ENCODE assay signal across 18 cellular contexts in genomic region chr2:144849612-144850011, GRCh38.
DNase-seq lines count a peak whose midpoint lies in the region; ATAC-seq and TF ChIP-seq lines count a peak whose summit lies in the region.
"Had no signal": no experiment of that assay in that cellular context is flagged by ENCODE, and none has a peak within 500 bp of the region (broad histone marks: within the 10 kb centered on the region; RNA-seq: fewer than 3 reads in every experiment).

No MANE protein-coding gene starts in this region.

- TF ChIP-seq EP300 in SK-N-SH (IDR thresholded peaks at IDR 0.05; ENCODE audit: borderline replicate concordance in 1 of 2, low read depth in 1 of 2, low read length in 1 of 2), result no peak; a peak in 1 of 4 replicates

- H3K36me3 ChIP-seq in SK-N-SH (replicated peaks in 1 of 2; ENCODE audit: control insufficient read depth in 1 of 2, insufficient read depth in 2 of 2, low read length in 1 of 2), result no peaks in the 10 kb centered on the region
- H3K36me3 ChIP-seq: SJCRH30 had no signal

- no peaks in the 10 kb centered on the region for H3K79me2 ChIP-seq in SK-N-SH (ENCODE audit: insufficient read depth)

- H3K4me2 ChIP-seq in SK-N-SH, result peak overlapping the region; percentile 54; the same call in 1 of the 2 replicates

- H3K9me3 ChIP-seq in SK-N-SH, result no peaks in the 10 kb centered on the region
- H3K9me3 ChIP-seq: SJCRH30 had no signal

- no peak for ATAC-seq in HG03460 (IDR thresholded peaks at IDR 0.05; ENCODE audit: unreplicated experiment)
- ATAC-seq in GM21528 (IDR thresholded peaks at IDR 0.05; ENCODE audit: low FRiP score, unreplicated experiment), result no peak

- H3K27ac ChIP-seq in SK-N-SH (ENCODE audit: low read depth in 2 of 2, low read length in 1 of 2), result peak overlapping the region in 1 of 2 experiments; percentile 67; a peak in 2 of 4 replicates
- H3K27ac ChIP-seq: SJCRH30 had no signal

- no peaks in the 10 kb centered on the region for H4K20me1 ChIP-seq in SK-N-SH (ENCODE audit: insufficient read depth)

- peak; percentile 29 for DNase-seq in Ammon's horn (ENCODE audit: low spot score)
- peak; percentile 22 for DNase-seq in SK-N-SH
- peak; percentile 30 to 70 for DNase-seq in foreskin fibroblast
- DNase-seq in retina, result peak; percentile 3
- DNase-seq in activated CD4-positive, CD25-positive, alpha-beta regulatory T cell (lab: John Stamatoyannopoulos, UW), result no peak
- DNase-seq: CD4-positive, alpha-beta T cell; DMS153; GF-D8; H9; Karpas-422; NCI-H1436 treated with DMSO at 0.1 percent for 48 hours; NCI-H2029; NCI-H2171; RPMI8226; SJCRH30; SW 1271 had no signal

- H3K9me2 ChIP-seq in SK-N-SH, result no peaks in the 10 kb centered on the region

- no peaks in the 10 kb centered on the region for H3K27me3 ChIP-seq in SK-N-SH (ENCODE audit: insufficient read depth)
- H3K27me3 ChIP-seq: SJCRH30 had no signal

- H3K4me1 ChIP-seq in SK-N-SH (ENCODE audit: control insufficient read depth in 1 of 2, insufficient read depth in 2 of 2, low read depth in 1 of 2, low read length in 1 of 2), result peaks cover 10 to 11% of the 10 kb centered on the region in 2 experiments; a peak in 3 of 4 replicates
- H3K4me1 ChIP-seq: SJCRH30 had no signal

- H3K4me3 ChIP-seq in SK-N-SH (ENCODE audit: low read depth in 2 of 2, low read length in 1 of 2), result no peak overlapping the region
- no peak overlapping the region for H3K4me3 ChIP-seq in foreskin fibroblast (ENCODE audit: low read depth in 1 of 2, low read length in 2 of 2)
- H3K4me3 ChIP-seq: SJCRH30 had no signal

- CTCF ChIA-PET in SK-N-SH (lab: Yijun Ruan, JAX), result interaction anchor here (1.0 kb wide), 1 partner anchor 22 kb away, joined by 4 read pairs; no protein-coding TSS in a partner anchor

- peak overlapping the region; percentile 45 for H2AFZ ChIP-seq in SK-N-SH (ENCODE audit: low read depth)

- TF ChIP-seq RAD21 in SK-N-SH (IDR thresholded peaks at IDR 0.05; ENCODE audit: low read length), result no peak

- no peak overlapping the region for H3K9ac ChIP-seq in SK-N-SH

- H3F3A ChIP-seq in SK-N-SH (replicated peaks; ENCODE audit: insufficient read depth), result no peaks in the 10 kb centered on the region

- WGBS in SK-N-SH (ENCODE audit: low lambda C conversion rate), result 40% methylated on average over 3 of the region's 3 CpGs

- POLR2A ChIA-PET in SK-N-SH (lab: Yijun Ruan, JAX), result no interaction called here

- TF ChIP-seq CTCF in SK-N-SH (IDR thresholded peaks at IDR 0.05) (no peak), foreskin fibroblast (IDR thresholded peaks at IDR 0.05; ENCODE audit: low read depth, low read length) (no peak)

TF ChIP-seq in SK-N-SH, 30 proteins besides CTCF, POLR2A, EP300 and RAD21:
- TF ChIP-seq RXRA (IDR thresholded peaks at IDR 0.05; ENCODE audit: borderline replicate concordance, low read depth) (no peak), TCF12 (IDR thresholded peaks at IDR 0.05) (peak; percentile 53), MXI1 (IDR thresholded peaks at IDR 0.05; ENCODE audit: low read depth, low read length) (no peak), NFIC (IDR thresholded peaks at IDR 0.05; ENCODE audit: borderline replicate concordance) (peak; percentile 35; the same call in 1 of the 2 replicates), RFX5 (IDR thresholded peaks at IDR 0.05; ENCODE audit: low read length) (peak; percentile 75), YY1 (IDR thresholded peaks at IDR 0.05; ENCODE audit: low read depth) (no peak)

Comparison
In these comparisons a context has a peak if more than half of its experiments do, and no peak if none do; other contexts are left out.
1. DNase-seq: peak in Ammon's horn (single experiment), SK-N-SH (single experiment), foreskin fibroblast (2 of 2) and retina (single experiment); none in activated CD4-positive, CD25-positive, alpha-beta regulatory T cell (0 of 4).